In the genomic region with DNA sequence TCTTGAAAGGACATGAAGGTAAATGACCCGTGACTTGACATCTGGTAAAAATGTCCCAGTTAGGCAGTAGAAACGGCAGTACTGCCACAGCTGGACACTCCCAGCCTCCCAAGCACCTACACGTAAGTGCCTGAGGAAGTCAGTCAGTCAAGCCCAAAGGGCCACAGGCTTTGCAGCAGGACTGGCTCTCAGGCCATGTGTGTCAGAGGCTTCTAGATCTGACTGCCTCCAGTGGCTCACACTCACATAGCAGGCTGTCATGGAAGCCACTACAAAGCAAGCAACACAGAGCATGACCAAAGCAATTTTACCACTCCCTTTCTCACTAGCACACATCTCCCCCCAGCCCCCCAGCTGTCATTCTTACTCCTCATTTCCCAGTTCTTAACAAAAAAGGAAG, we compare ENCODE assay signal across 8 cellular contexts. TPM values are rescaled to one million over a fixed set of nuclear protein-coding genes. Genes with fewer than 3 reads are reported as not detected.
DNase-seq lines count a peak whose midpoint lies in the region; ATAC-seq and TF ChIP-seq lines count a peak whose summit lies in the region.
"Had no signal": no experiment of that assay in that cellular context is flagged by ENCODE, and none has a peak within 500 bp of the region (broad histone marks: within the 10 kb centered on the region; RNA-seq: fewer than 3 reads in every experiment).

No MANE protein-coding gene starts in this region.

- WGBS in stomach, 5 donors = 81 to 95% (median 90%) methylated on average over 3 of the region's 3 CpGs

- POLR2A ChIA-PET in activated B cell treated with CpG ODN at 0.5 μM for 24 hours (lab: Charles Lee) = no interaction called here

- no peak for TF ChIP-seq EP300 in stomach (IDR thresholded peaks at IDR 0.05)

- H3K9me3 Mint-ChIP-seq in activated B cell treated with CpG ODN at 0.5 μM for 24 hours (peaks cover 2% of the 10 kb centered on the region), natural killer cell (no peaks in the 10 kb centered on the region)

- no peaks in the 10 kb centered on the region for H3K36me3 Mint-ChIP-seq in activated B cell treated with CpG ODN at 0.5 μM for 24 hours (ENCODE audit: low read depth)
- H3K36me3 Mint-ChIP-seq in natural killer cell = no peaks in the 10 kb centered on the region

- H3K27ac ChIP-seq in stomach = no peak overlapping the region

- H3K4me1 Mint-ChIP-seq in activated B cell treated with CpG ODN at 0.5 μM for 24 hours (no peaks in the 10 kb centered on the region), natural killer cell (no peaks in the 10 kb centered on the region)

- ATAC-seq in HG02973 (IDR thresholded peaks at IDR 0.05; ENCODE audit: unreplicated experiment) (peak; percentile 76), activated B cell treated with CpG ODN at 0.5 μM for 24 hours (ENCODE audit: low read depth) (peak; percentile 34), natural killer cell (peak in 2 of 3 donors; percentile 32 to 45)

- DNase-seq in GM12864 (ENCODE audit: low read depth) (no peak), activated B cell treated with CpG ODN at 0.5 μM for 24 hours (no peak), natural killer cell (no peak), DMS79 treated with DMSO at 0.1 percent for 48 hours (lab: John Stamatoyannopoulos, UW) (no peak), stomach (no peak), NCI-H526 treated with DMSO at 0.1 percent for 48 hours (lab: John Stamatoyannopoulos, UW) (no peak)
- DNase-seq: amniotic stem cell had no signal

- H3K27me3 ChIP-seq in stomach = no peaks in the 10 kb centered on the region

- intact Hi-C loops in activated B cell treated with CpG ODN at 0.5 μM for 24 hours (cut with micrococcal nuclease) (no loop called here), natural killer cell (cut with micrococcal nuclease) (no loop called here), stomach (cut with DNase I; ENCODE audit: low total_unique reads) (no loop called here)

- H3K36me3 ChIP-seq in stomach = no peaks in the 10 kb centered on the region

- H3K27me3 Mint-ChIP-seq in activated B cell treated with CpG ODN at 0.5 μM for 24 hours = no peaks in the 10 kb centered on the region
- peaks cover 5 to 6% of the 10 kb centered on the region in 2 donors for H3K27me3 Mint-ChIP-seq in natural killer cell (ENCODE audit: low read depth in 2 of 2)

- CTCF ChIA-PET in activated B cell treated with CpG ODN at 0.5 μM for 24 hours (lab: Charles Lee) = interaction anchor here (1.4 kb wide), 1 partner anchor 9 kb away, joined by 7 read pairs; no protein-coding TSS in a partner anchor

- TF ChIP-seq CTCF in GM12864 (IDR thresholded peaks at IDR 0.05; ENCODE audit: low read depth, low read length, missing control alignments) = peak; percentile 67
- TF ChIP-seq CTCF in activated B cell treated with CpG ODN at 0.5 μM for 24 hours (IDR thresholded peaks at IDR 0.05) = no peak
- no peak for TF ChIP-seq CTCF in natural killer cell (IDR thresholded peaks at IDR 0.05)
- no peak for TF ChIP-seq CTCF in stomach (IDR thresholded peaks at IDR 0.05)

- H3K27ac Mint-ChIP-seq in activated B cell treated with CpG ODN at 0.5 μM for 24 hours = no peak overlapping the region
- H3K27ac Mint-ChIP-seq in natural killer cell = no peak overlapping the region

- H3K4me3 ChIP-seq in GM12864 (ENCODE audit: low read depth, low read length) = no peak overlapping the region
- H3K4me3 ChIP-seq in stomach = no peak overlapping the region

- H3K4me3 Mint-ChIP-seq in activated B cell treated with CpG ODN at 0.5 μM for 24 hours (no peak overlapping the region), natural killer cell (no peak overlapping the region)

- no peaks in the 10 kb centered on the region for H3K9me3 ChIP-seq in stomach

- no peaks in the 10 kb centered on the region for H3K4me1 ChIP-seq in stomach

- no peak for TF ChIP-seq POLR2A in stomach (IDR thresholded peaks at IDR 0.05)

RNA-seq across cellular contexts. Expression of a gene that starts 17.8 kb away (rescaled TPM):
- 9.8 and 10.2 TPM in 2 replicates for total RNA-seq in activated B cell treated with CpG ODN at 0.5 μM for 24 hours
- 1 to 10 TPM; 5.9 to 7.1 (median 6.0) TPM for total RNA-seq in natural killer cell
- 1 to 10 TPM in 2 of 5 donors, under 1 TPM in 2, not detected in 1; 0.58 to 7.7 (median 1.4) TPM for total RNA-seq in stomach
- polyA plus RNA-seq in stomach = 1 to 10 TPM; 1.7 to 2.6 (median 2.1) TPM
